In the genomic region with DNA sequence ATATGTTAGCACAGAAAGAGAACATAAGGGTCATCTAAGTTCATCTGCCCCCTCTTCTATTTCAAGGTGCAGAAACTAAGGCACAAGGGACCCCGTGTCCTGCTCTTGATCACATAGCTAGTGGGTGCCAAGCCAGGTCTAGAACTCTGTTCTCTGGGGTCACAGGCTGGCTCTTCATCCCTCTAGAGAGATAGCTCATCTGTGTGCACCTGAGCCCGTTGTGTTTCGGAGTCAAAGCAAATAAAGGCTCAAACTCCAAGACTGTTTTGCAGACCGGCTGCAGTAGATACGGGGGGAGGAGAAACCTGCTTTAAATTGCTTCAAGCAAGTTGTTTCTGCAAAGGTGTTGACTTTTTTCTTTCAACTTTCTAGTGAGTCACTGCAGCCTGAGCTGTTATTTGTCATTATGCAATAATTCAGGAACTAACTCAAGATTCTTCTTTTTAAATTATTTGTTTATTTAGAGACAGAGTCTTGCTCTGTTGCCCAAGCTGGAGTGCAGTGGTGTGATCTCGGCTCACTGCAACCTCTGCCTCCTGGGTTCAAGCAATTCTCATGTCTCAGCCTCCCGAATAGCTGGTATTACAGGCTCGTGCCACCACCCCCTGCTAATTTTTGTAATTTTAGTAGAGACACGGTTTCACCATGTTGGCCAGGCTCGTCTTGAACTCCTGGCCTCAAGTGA, we compare ENCODE assay signal across 1 cellular context.
TF ChIP-seq lines count a peak whose summit lies in the region.

No MANE protein-coding gene starts in this region.

TF ChIP-seq in GM23338, 12 proteins besides CTCF, POLR2A, EP300 and RAD21 (continued from another document):
- TF ChIP-seq, protein P1, sequence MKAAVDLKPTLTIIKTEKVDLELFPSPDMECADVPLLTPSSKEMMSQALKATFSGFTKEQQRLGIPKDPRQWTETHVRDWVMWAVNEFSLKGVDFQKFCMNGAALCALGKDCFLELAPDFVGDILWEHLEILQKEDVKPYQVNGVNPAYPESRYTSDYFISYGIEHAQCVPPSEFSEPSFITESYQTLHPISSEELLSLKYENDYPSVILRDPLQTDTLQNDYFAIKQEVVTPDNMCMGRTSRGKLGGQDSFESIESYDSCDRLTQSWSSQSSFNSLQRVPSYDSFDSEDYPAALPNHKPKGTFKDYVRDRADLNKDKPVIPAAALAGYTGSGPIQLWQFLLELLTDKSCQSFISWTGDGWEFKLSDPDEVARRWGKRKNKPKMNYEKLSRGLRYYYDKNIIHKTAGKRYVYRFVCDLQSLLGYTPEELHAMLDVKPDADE (IDR thresholded peaks at IDR 0.05): no peak
- no peak for TF ChIP-seq NANOG (IDR thresholded peaks at IDR 0.05; ENCODE audit: borderline replicate concordance)
- TF ChIP-seq, protein P2, sequence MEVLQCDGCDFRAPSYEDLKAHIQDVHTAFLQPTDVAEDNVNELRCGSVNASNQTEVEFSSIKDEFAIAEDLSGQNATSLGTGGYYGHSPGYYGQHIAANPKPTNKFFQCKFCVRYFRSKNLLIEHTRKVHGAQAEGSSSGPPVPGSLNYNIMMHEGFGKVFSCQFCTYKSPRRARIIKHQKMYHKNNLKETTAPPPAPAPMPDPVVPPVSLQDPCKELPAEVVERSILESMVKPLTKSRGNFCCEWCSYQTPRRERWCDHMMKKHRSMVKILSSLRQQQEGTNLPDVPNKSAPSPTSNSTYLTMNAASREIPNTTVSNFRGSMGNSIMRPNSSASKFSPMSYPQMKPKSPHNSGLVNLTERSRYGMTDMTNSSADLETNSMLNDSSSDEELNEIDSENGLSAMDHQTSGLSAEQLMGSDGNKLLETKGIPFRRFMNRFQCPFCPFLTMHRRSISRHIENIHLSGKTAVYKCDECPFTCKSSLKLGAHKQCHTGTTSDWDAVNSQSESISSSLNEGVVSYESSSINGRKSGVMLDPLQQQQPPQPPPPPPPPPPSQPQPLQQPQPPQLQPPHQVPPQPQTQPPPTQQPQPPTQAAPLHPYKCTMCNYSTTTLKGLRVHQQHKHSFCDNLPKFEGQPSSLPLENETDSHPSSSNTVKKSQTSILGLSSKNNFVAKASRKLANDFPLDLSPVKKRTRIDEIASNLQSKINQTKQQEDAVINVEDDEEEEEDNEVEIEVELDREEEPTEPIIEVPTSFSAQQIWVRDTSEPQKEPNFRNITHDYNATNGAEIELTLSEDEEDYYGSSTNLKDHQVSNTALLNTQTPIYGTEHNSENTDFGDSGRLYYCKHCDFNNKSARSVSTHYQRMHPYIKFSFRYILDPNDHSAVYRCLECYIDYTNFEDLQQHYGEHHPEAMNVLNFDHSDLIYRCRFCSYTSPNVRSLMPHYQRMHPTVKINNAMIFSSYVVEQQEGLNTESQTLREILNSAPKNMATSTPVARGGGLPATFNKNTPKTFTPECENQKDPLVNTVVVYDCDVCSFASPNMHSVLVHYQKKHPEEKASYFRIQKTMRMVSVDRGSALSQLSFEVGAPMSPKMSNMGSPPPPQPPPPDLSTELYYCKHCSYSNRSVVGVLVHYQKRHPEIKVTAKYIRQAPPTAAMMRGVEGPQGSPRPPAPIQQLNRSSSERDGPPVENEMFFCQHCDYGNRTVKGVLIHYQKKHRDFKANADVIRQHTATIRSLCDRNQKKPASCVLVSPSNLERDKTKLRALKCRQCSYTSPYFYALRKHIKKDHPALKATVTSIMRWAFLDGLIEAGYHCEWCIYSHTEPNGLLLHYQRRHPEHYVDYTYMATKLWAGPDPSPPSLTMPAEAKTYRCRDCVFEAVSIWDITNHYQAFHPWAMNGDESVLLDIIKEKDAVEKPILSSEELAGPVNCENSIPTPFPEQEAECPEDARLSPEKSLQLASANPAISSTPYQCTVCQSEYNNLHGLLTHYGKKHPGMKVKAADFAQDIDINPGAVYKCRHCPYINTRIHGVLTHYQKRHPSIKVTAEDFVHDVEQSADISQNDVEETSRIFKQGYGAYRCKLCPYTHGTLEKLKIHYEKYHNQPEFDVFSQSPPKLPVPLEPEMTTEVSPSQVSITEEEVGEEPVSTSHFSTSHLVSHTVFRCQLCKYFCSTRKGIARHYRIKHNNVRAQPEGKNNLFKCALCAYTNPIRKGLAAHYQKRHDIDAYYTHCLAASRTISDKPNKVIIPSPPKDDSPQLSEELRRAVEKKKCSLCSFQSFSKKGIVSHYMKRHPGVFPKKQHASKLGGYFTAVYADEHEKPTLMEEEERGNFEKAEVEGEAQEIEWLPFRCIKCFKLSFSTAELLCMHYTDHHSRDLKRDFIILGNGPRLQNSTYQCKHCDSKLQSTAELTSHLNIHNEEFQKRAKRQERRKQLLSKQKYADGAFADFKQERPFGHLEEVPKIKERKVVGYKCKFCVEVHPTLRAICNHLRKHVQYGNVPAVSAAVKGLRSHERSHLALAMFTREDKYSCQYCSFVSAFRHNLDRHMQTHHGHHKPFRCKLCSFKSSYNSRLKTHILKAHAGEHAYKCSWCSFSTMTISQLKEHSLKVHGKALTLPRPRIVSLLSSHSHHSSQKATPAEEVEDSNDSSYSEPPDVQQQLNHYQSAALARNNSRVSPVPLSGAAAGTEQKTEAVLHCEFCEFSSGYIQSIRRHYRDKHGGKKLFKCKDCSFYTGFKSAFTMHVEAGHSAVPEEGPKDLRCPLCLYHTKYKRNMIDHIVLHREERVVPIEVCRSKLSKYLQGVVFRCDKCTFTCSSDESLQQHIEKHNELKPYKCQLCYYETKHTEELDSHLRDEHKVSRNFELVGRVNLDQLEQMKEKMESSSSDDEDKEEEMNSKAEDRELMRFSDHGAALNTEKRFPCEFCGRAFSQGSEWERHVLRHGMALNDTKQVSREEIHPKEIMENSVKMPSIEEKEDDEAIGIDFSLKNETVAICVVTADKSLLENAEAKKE (CRISPR knock-in tag; IDR thresholded peaks at IDR 0.05): no peak
- TF ChIP-seq STAT1 (IDR thresholded peaks at IDR 0.05; ENCODE audit: unreplicated experiment): no peak
- TF ChIP-seq EZH2 (IDR thresholded peaks at IDR 0.05; ENCODE audit: low read depth, unreplicated experiment): no peak
- no peak for TF ChIP-seq POLR2AphosphoS5 (IDR thresholded peaks at IDR 0.05; ENCODE audit: low read depth)
